11 cellular contexts compared by ENCODE assay signal in genomic region chr15:86611392-86612040, GRCh38.
DNase-seq lines count a peak whose midpoint lies in the region; ATAC-seq and TF ChIP-seq lines count a peak whose summit lies in the region.
"Had no signal": no experiment of that assay in that cellular context is flagged by ENCODE, and none has a peak within 500 bp of the region (broad histone marks: within the 10 kb centered on the region; RNA-seq: fewer than 3 reads in every experiment).

No MANE protein-coding gene starts in this region.

- TF ChIP-seq CTCF in hepatocyte (IDR thresholded peaks at IDR 0.05; ENCODE audit: poor library complexity) = no peak
- TF ChIP-seq CTCF in BE2C (IDR thresholded peaks at IDR 0.05; ENCODE audit: low read depth, low read length) = no peak
- TF ChIP-seq CTCF in tibial artery (IDR thresholded peaks at IDR 0.05) = no peak

- H3K27me3 ChIP-seq in hepatocyte = no peaks in the 10 kb centered on the region
- H3K27me3 ChIP-seq in BE2C = no peaks in the 10 kb centered on the region
- no peaks in the 10 kb centered on the region for H3K27me3 ChIP-seq in tibial artery
- H3K27me3 ChIP-seq: right atrium auricular region had no signal

- intact Hi-C loops in tibial artery (cut with DNase I; ENCODE audit: low total_unique reads) = no loop called here

- no peaks in the 10 kb centered on the region for H3K9me2 ChIP-seq in hepatocyte (replicated peaks; ENCODE audit: insufficient read depth)

- H3K36me3 ChIP-seq in hepatocyte (replicated peaks; ENCODE audit: insufficient read depth, low read depth) (no peaks in the 10 kb centered on the region), BE2C (no peaks in the 10 kb centered on the region), tibial artery (no peaks in the 10 kb centered on the region)
- H3K36me3 ChIP-seq: right atrium auricular region had no signal

- WGBS in hepatocyte (ENCODE audit: low lambda C conversion rate, missing lambda C conversion rate) = 32% methylated on average over 2 of the region's 2 CpGs

- peak; percentile 29 for DNase-seq in stimulated activated CD4-positive, alpha-beta T cell treated with anti-CD3 and anti-CD28 coated beads, Interleukin-4, amount 100 ng/mL, for 24 hours
- DNase-seq in stimulated activated CD4-positive, alpha-beta T cell treated with anti-CD3 and anti-CD28 coated beads, Interleukin-4, amount 100 ng/mL, for 1 hour = no peak
- peak; percentile 17 for DNase-seq in T-helper 22 cell (ENCODE audit: low read depth)
- DNase-seq in hepatocyte (ENCODE audit: low spot score) = peak; percentile 49
- no peak for DNase-seq in BE2C
- DNase-seq in tibial artery = no peak
- DNase-seq: DMS153, NCI-H2029 had no signal

- H3K4me1 ChIP-seq in hepatocyte (ENCODE audit: insufficient read depth) = peaks cover 6% of the 10 kb centered on the region
- no peaks in the 10 kb centered on the region for H3K4me1 ChIP-seq in BE2C
- H3K4me1 ChIP-seq in tibial artery = no peaks in the 10 kb centered on the region
- H3K4me1 ChIP-seq: right atrium auricular region had no signal

- H4K20me1 ChIP-seq in hepatocyte (ENCODE audit: insufficient read depth, poor library complexity, severe bottlenecking) = no peaks in the 10 kb centered on the region

- H3K9me3 ChIP-seq in hepatocyte (ENCODE audit: low read depth) (no peaks in the 10 kb centered on the region), BE2C (no peaks in the 10 kb centered on the region), tibial artery (no peaks in the 10 kb centered on the region)
- H3K9me3 ChIP-seq: right atrium auricular region had no signal

- H3K4me2 ChIP-seq in hepatocyte = no peak overlapping the region

- H3K27ac ChIP-seq in hepatocyte (peak overlapping the region; percentile 41), tibial artery (no peak overlapping the region)
- H3K27ac ChIP-seq: right atrium auricular region had no signal

- no peak for ATAC-seq in GM21825 (IDR thresholded peaks at IDR 0.05; ENCODE audit: unreplicated experiment)
- no peak for ATAC-seq in HG03159 (IDR thresholded peaks at IDR 0.05; ENCODE audit: unreplicated experiment)

- no peaks in the 10 kb centered on the region for H3K79me2 ChIP-seq in hepatocyte

- H3K4me3 ChIP-seq in hepatocyte (no peak overlapping the region), BE2C (ENCODE audit: low read depth, low read length) (no peak overlapping the region), tibial artery (no peak overlapping the region)
- H3K4me3 ChIP-seq: right atrium auricular region had no signal

- no peak overlapping the region for H2AFZ ChIP-seq in hepatocyte

Comparison
In these comparisons a context has a peak if more than half of its experiments do, and no peak if none do; other contexts are left out.
1. DNase-seq: peak in stimulated activated CD4-positive, alpha-beta T cell treated with anti-CD3 and anti-CD28 coated beads, Interleukin-4, amount 100 ng/mL, for 24 hours (single experiment), T-helper 22 cell (single experiment) and hepatocyte (single experiment); none in stimulated activated CD4-positive, alpha-beta T cell treated with anti-CD3 and anti-CD28 coated beads, Interleukin-4, amount 100 ng/mL, for 1 hour (single experiment), BE2C (single experiment) and tibial artery (0 of 2).